ENCODE assay signal across 8 cellular contexts in the genomic region with DNA sequence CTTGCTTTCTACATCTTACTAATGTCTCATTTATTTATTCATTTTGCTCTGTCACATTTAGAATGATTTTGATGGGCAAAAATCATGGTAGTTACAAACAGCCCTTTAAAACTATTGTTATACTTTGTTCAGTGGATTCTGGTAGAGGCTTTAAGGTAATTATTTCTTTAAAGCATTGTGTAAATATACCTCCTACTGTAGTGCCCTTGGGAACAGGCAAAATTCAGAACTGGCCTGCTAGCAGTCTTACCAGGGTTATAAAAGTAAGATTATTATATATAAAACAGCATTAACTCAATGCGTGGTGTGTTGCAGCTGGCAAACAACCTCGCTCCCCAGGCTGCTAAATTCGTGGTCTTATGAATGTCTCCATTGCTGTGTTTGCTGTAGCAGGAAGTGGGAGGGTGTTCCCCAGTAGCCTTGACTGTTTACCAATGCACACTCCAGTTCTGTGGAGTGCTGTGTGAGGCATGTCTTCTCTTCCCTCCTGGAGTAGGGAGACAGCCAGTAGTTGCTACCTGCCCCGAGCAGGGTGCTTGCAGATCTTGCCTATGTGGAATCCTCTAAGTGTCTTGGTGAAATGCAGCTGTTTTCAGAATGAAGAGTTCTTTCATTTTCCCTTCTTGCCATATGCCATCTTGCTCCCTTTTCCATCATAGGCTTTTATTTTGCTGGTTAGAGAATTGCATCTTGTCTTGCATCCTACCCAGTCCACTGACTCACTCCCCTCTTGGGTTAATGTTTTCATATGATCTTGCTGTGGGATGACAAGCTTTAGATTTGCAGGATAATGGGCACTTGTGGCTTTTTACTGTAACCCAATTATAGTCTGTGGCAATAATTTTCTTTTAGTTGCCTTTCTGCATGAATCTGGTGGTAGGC. TPM values are rescaled to one million over a fixed set of nuclear protein-coding genes. Genes with fewer than 3 reads are reported as not detected.
DNase-seq lines count a peak whose midpoint lies in the region; ATAC-seq lines count a peak whose summit lies in the region.
"Had no signal": no experiment of that assay in that cellular context is flagged by ENCODE, and none has a peak within 500 bp of the region (broad histone marks: within the 10 kb centered on the region; RNA-seq: fewer than 3 reads in every experiment).

No MANE protein-coding gene starts in this region.

- peak overlapping the region; percentile 75 for H3K4me3 Mint-ChIP-seq in activated T-helper 1 cell treated with anti-CD3 and anti-CD28 coated beads, Interleukin-12 subunit alpha, Interleukin-12 subunit beta, Interleukin-2, Interleukin-4 antibody, amounts not matched to agents 30 ng/mL and 10 ng/mL and 1 ng/mL, durations not matched to agents 14 hours and 24 hours and 36 hours
- H3K4me3 Mint-ChIP-seq in naive thymus-derived CD4-positive, alpha-beta T cell: peak overlapping the region; percentile 50 to 86 (median 75)

- H3K4me1 ChIP-seq in naive thymus-derived CD4-positive, alpha-beta T cell (ENCODE audit: control insufficient read depth in 2 of 2, insufficient read depth in 2 of 2, low read length in 2 of 2): peaks cover 33 to 39% of the 10 kb centered on the region in 2 donors

- in situ Hi-C loops in KBM-7 (cut with MboI; ENCODE audit: low pct_unique_long_range_greater_than_20kb, low sequenced_read_pairs): no loop called here

- ATAC-seq in naive thymus-derived CD4-positive, alpha-beta T cell: peak; percentile 72
- ATAC-seq in HG03457 (IDR thresholded peaks at IDR 0.05; ENCODE audit: unreplicated experiment) (no peak), GM19351 (IDR thresholded peaks at IDR 0.05; ENCODE audit: unreplicated experiment) (no peak)
- ATAC-seq: left cardiac atrium had no signal

- CTCF ChIA-PET in naive thymus-derived CD4-positive, alpha-beta T cell (lab: Charles Lee): interaction anchor here (0.7 to 1.0 kb wide), 2 partner anchors 10 to 1326 kb away, joined by 3 to 5 read pairs; no protein-coding TSS in a partner anchor

- H3K27ac ChIP-seq in naive thymus-derived CD4-positive, alpha-beta T cell (ENCODE audit: low read depth, low read length): peak overlapping the region; percentile 52
- H3K27ac ChIP-seq in caudate nucleus (ENCODE audit: low read depth, low read length): no peak overlapping the region

- H3K36me3 Mint-ChIP-seq in activated T-helper 1 cell treated with anti-CD3 and anti-CD28 coated beads, Interleukin-12 subunit alpha, Interleukin-12 subunit beta, Interleukin-2, Interleukin-4 antibody, amounts not matched to agents 30 ng/mL and 10 ng/mL and 1 ng/mL, durations not matched to agents 14 hours and 24 hours and 36 hours (ENCODE audit: low read depth): peaks cover 68% of the 10 kb centered on the region
- peaks cover 8 to 58% (median 42%) of the 10 kb centered on the region in 5 donors for H3K36me3 Mint-ChIP-seq in naive thymus-derived CD4-positive, alpha-beta T cell

- H3K27me3 Mint-ChIP-seq in activated T-helper 1 cell treated with anti-CD3 and anti-CD28 coated beads, Interleukin-12 subunit alpha, Interleukin-12 subunit beta, Interleukin-2, Interleukin-4 antibody, amounts not matched to agents 30 ng/mL and 10 ng/mL and 1 ng/mL, durations not matched to agents 14 hours and 24 hours and 36 hours (ENCODE audit: insufficient read depth): no peaks in the 10 kb centered on the region
- H3K27me3 Mint-ChIP-seq in naive thymus-derived CD4-positive, alpha-beta T cell: no peaks in the 10 kb centered on the region

- H3K9me3 Mint-ChIP-seq in activated T-helper 1 cell treated with anti-CD3 and anti-CD28 coated beads, Interleukin-12 subunit alpha, Interleukin-12 subunit beta, Interleukin-2, Interleukin-4 antibody, amounts not matched to agents 30 ng/mL and 10 ng/mL and 1 ng/mL, durations not matched to agents 14 hours and 24 hours and 36 hours: no peaks in the 10 kb centered on the region
- H3K9me3 Mint-ChIP-seq in naive thymus-derived CD4-positive, alpha-beta T cell: peaks cover 0 to 1% (median 0%) of the 10 kb centered on the region in 11 donors

- H3K27ac Mint-ChIP-seq in activated T-helper 1 cell treated with anti-CD3 and anti-CD28 coated beads, Interleukin-12 subunit alpha, Interleukin-12 subunit beta, Interleukin-2, Interleukin-4 antibody, amounts not matched to agents 30 ng/mL and 10 ng/mL and 1 ng/mL, durations not matched to agents 14 hours and 24 hours and 36 hours: peak overlapping the region; percentile 98
- H3K27ac Mint-ChIP-seq in naive thymus-derived CD4-positive, alpha-beta T cell: peak overlapping the region; percentile 82 to 96 (median 89)

- peaks cover 0 to 17% (median 9%) of the 10 kb centered on the region in 3 experiments for H3K36me3 ChIP-seq in naive thymus-derived CD4-positive, alpha-beta T cell (ENCODE audit: control insufficient read depth in 2 of 3, insufficient read depth in 3 of 3, low read length in 3 of 3)

- H3K4me3 ChIP-seq in naive thymus-derived CD4-positive, alpha-beta T cell (ENCODE audit: low read length): peak overlapping the region; percentile 24

- no peaks in the 10 kb centered on the region for H3K27me3 ChIP-seq in naive thymus-derived CD4-positive, alpha-beta T cell (ENCODE audit: control insufficient read depth in 2 of 2, insufficient read depth in 2 of 2, low read length in 2 of 2)

- intact Hi-C loops in activated T-helper 1 cell treated with anti-CD3 and anti-CD28 coated beads, Interleukin-12 subunit alpha, Interleukin-12 subunit beta, Interleukin-2, Interleukin-4 antibody, amounts not matched to agents 30 ng/mL and 10 ng/mL and 1 ng/mL, durations not matched to agents 14 hours and 24 hours and 36 hours (cut with micrococcal nuclease): loop anchor here (10.0 kb wide), 1 partner anchor 149 kb away; no protein-coding TSS in a partner anchor
- intact Hi-C loops in naive thymus-derived CD4-positive, alpha-beta T cell (cut with micrococcal nuclease): loop anchor here in 1 of 2 donors (1.0 kb wide), 2 partner anchors 31 to 46 kb away; no protein-coding TSS in a partner anchor

- DNase-seq in DMS79 (lab: John Stamatoyannopoulos, UW): peak; percentile 2
- peak; percentile 9 for DNase-seq in KBM-7
- peak; percentile 22 for DNase-seq in activated T-helper 1 cell treated with anti-CD3 and anti-CD28 coated beads, Interleukin-12 subunit alpha, Interleukin-12 subunit beta, Interleukin-2, Interleukin-4 antibody, amounts not matched to agents 30 ng/mL and 10 ng/mL and 1 ng/mL, durations not matched to agents 14 hours and 24 hours and 36 hours (ENCODE audit: low spot score)
- peak in 7 of 9 donors; percentile 12 to 31 (median 25) for DNase-seq in naive thymus-derived CD4-positive, alpha-beta T cell
- no peak for DNase-seq in caudate nucleus (lab: John Stamatoyannopoulos, UW)
- DNase-seq: left cardiac atrium had no signal

- POLR2A ChIA-PET in naive thymus-derived CD4-positive, alpha-beta T cell (lab: Charles Lee): interaction anchor here (0.8 to 2.3 kb wide), 6 partner anchors 8 to 224 kb away, joined by 3 to 13 read pairs (median 5); a partner anchor contains a TSS

- H3K4me1 Mint-ChIP-seq in activated T-helper 1 cell treated with anti-CD3 and anti-CD28 coated beads, Interleukin-12 subunit alpha, Interleukin-12 subunit beta, Interleukin-2, Interleukin-4 antibody, amounts not matched to agents 30 ng/mL and 10 ng/mL and 1 ng/mL, durations not matched to agents 14 hours and 24 hours and 36 hours (ENCODE audit: low read depth): peaks cover 80% of the 10 kb centered on the region
- H3K4me1 Mint-ChIP-seq in naive thymus-derived CD4-positive, alpha-beta T cell: peaks cover 49 to 82% (median 69%) of the 10 kb centered on the region in 7 donors

- H3K9me3 ChIP-seq in naive thymus-derived CD4-positive, alpha-beta T cell (ENCODE audit: control insufficient read depth in 2 of 3, low read length in 3 of 3): no peaks in the 10 kb centered on the region

RNA-seq across cellular contexts. Expression of a gene that starts 45.3 kb away (rescaled TPM):
- 118 and 126 TPM in 2 replicates for total RNA-seq in activated T-helper 1 cell treated with anti-CD3 and anti-CD28 coated beads, Interleukin-12 subunit alpha, Interleukin-12 subunit beta, Interleukin-2, Interleukin-4 antibody, amounts not matched to agents 30 ng/mL and 10 ng/mL and 1 ng/mL, durations not matched to agents 14 hours and 24 hours and 36 hours
- 10 to 100 TPM; 59.1 to 79.2 (median 74.2) TPM for total RNA-seq in naive thymus-derived CD4-positive, alpha-beta T cell
- polyA plus RNA-seq in naive thymus-derived CD4-positive, alpha-beta T cell: 10 to 100 TPM in 1 of 2 donors, 1 to 10 TPM in 1; 8.7 to 18.9 TPM

Comparison
In these comparisons a context has a peak if more than half of its experiments do, and no peak if none do; other contexts are left out.
1. DNase-seq: peak in DMS79 (single experiment), KBM-7 (single experiment), activated T-helper 1 cell treated with anti-CD3 and anti-CD28 coated beads, Interleukin-12 subunit alpha, Interleukin-12 subunit beta, Interleukin-2, Interleukin-4 antibody, amounts not matched to agents 30 ng/mL and 10 ng/mL and 1 ng/mL, durations not matched to agents 14 hours and 24 hours and 36 hours (single experiment) and naive thymus-derived CD4-positive, alpha-beta T cell (7 of 9); none in caudate nucleus (0 of 61).